35 cellular contexts compared by ENCODE assay signal in genomic region chr12:51362747-51363342, GRCh38. TPM values are rescaled to one million over a fixed set of nuclear protein-coding genes. Genes with fewer than 3 reads are reported as not detected.
"Had no signal": no experiment of that assay in that cellular context is flagged by ENCODE, and none has a peak within 500 bp of the region (broad histone marks: within the 10 kb centered on the region; RNA-seq: fewer than 3 reads in every experiment).

No MANE protein-coding gene starts in this region.

- H3K36me3 ChIP-seq: gastroesophageal sphincter, ovary, suprapubic skin, tibial nerve had no signal

- ATAC-seq: activated CD8-positive, alpha-beta T cell treated with anti-CD3 and anti-CD28 coated beads for 36 hours; activated naive CD8-positive, alpha-beta T cell treated with anti-CD3 and anti-CD28 coated beads, Interleukin-2, amount 50 U/mL, for 24 hours; gastroesophageal sphincter; left colon; stimulated activated memory B cell treated with anti-CD40 and anti-IgM and Interleukin-4, amounts not matched to agents 10 μg/mL and 1 μg/mL and 100 μg/mL, for 72 hours had no signal

- DNase-seq: activated B cell treated with CpG ODN at 0.5 μM for 24 hours; activated CD4-positive, alpha-beta T cell treated with anti-CD3 and anti-CD28 coated beads, Interleukin-2, amount 50 U/mL, for 1 hour; activated CD8-positive, alpha-beta T cell treated with anti-CD3 and anti-CD28 coated beads for 36 hours; activated naive CD8-positive, alpha-beta T cell treated with anti-CD3 and anti-CD28 coated beads, Interleukin-2, amount 50 U/mL, for 24 hours; activated T-cell treated with anti-CD3 and anti-CD28 coated beads, Interleukin-2, amount 50 U/mL, for 48 hours; cerebellar nuclear complex; left colon; mammary epithelial cell; naive B cell; ovary; stimulated activated CD4-positive, alpha-beta T cell treated with anti-CD3 and anti-CD28 coated beads, Interleukin-1b, Interleukin-23, amount 100 ng/mL, for 48 hours; stimulated activated CD4-positive, alpha-beta T cell treated with anti-CD3 and anti-CD28 coated beads, Interleukin-4, amount 100 ng/mL, for 4 hours; stimulated activated CD8-positive, alpha-beta memory T cell treated with anti-CD3 and anti-CD28 coated beads, Interleukin-4, amount 100 ng/mL, for 48 hours; stomach; T-helper 1 cell had no signal

- H3K9me3 ChIP-seq: gastroesophageal sphincter, ovary, stomach, suprapubic skin, tibial nerve had no signal

- H3K27ac ChIP-seq: coronary artery, gastroesophageal sphincter, ovary, stomach, suprapubic skin had no signal

- H3K4me1 ChIP-seq: gastroesophageal sphincter, stomach, suprapubic skin, tibial nerve had no signal

- FAIRE-seq: endothelial cell of umbilical vein, keratinocyte, small intestine, TTC549 had no signal

- H3K4me3 ChIP-seq: coronary artery, gastroesophageal sphincter, ovary, stomach, suprapubic skin, tibial nerve had no signal

- H3K27me3 ChIP-seq: ovary, stomach, suprapubic skin, tibial nerve had no signal

RNA-seq across cellular contexts. Expression of gene CELA1, which starts 16.4 kb away (rescaled TPM):
- total RNA-seq: activated B cell treated with CpG ODN at 0.5 μM for 24 hours; activated T-helper 2 cell treated with anti-CD3 and anti-CD28 coated beads, Interferon-gamma antibody, Interleukin-2, Interleukin-4, amounts not matched to agents 10 μg/mL and 5 μg/mL and 100 μg/mL, durations not matched to agents 14 hours and 24 hours and 36 hours; endothelial cell of umbilical vein; fibroblast of lung; fibroblast of villous mesenchyme; gastroesophageal sphincter; left colon; liver; mammary epithelial cell; mucosa of gallbladder; ovary; progenitor cell of endocrine pancreas; renal cortical epithelial cell; sciatic nerve; stomach; suprapubic skin; tibial nerve; urinary bladder had no signal
- polyA plus RNA-seq: endothelial cell of umbilical vein, esophagus, fibroblast of lung, keratinocyte, liver, mammary epithelial cell, neural cell, ovary, small intestine, stomach, urinary bladder had no signal

RNA-seq across cellular contexts. Expression of gene GALNT6, which starts 28.4 kb away (rescaled TPM):
- polyA plus RNA-seq: neural cell had no signal

RNA-seq across cellular contexts. Expression of gene BIN2, which starts 38.9 kb away (rescaled TPM):
- total RNA-seq: endothelial cell of umbilical vein, fibroblast of lung, fibroblast of villous mesenchyme, mammary epithelial cell, progenitor cell of endocrine pancreas, renal cortical epithelial cell had no signal
- polyA plus RNA-seq: endothelial cell of umbilical vein, fibroblast of lung, keratinocyte, mammary epithelial cell, neural cell had no signal
